ENCODE assay signal across 8 cellular contexts in the genomic region with DNA sequence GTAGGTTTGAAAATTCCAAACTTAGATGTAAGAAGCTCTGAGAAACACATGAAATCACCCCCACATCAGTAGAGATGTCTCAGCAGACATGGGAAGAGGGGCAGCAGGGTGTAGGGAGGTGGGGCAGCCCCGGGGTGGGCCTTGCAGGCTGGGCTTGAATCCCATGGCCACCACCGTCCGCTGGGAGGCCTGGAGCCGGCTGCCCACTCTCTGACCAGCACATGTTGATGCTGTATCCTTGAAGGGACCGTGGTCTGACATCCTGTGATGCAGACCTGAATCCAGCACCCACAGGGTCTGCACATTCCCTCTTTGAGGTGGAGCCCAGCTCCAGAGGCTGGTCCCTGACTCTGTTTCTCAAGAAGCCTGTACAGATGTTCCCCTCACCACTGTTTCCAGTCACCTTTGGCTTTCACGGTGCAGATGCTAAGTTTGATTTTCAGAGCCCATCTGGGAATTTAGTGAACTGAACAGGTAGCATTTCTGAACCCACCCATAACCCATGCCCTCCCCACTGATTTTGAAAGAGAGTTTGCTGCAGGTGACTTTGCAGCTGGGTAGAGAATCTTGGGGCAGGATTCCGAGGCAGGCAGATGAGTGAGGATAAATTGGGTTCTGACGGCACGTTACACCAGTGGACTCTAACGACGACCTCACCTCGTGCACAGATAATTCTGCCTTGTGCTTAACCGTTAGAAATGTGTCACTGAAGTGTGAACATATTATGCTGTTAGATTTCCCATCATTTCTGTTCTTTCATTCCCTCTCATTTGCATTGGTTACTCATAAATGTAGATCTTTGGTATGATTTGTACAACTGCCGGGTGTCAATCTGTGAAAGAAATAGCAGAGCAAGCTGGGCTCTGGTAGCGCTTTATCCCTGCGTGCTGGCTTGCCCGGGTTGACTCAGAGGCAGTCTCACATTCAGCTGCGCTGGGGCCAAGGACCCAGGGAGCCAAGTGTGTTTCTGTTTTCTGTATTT.
DNase-seq lines count a peak whose midpoint lies in the region; ATAC-seq and TF ChIP-seq lines count a peak whose summit lies in the region.

No MANE protein-coding gene starts in this region.

- no peak overlapping the region for H3K4me3 ChIP-seq in tibial artery

- TF ChIP-seq CTCF in tibial artery (IDR thresholded peaks at IDR 0.05): no peak

- DNase-seq in activated T-cell treated with anti-CD3 and anti-CD28 coated beads for 24 hours (ENCODE audit: low read depth) (peak; percentile 77), NOMO-1 treated with dmso at 0.1 percent for 144 hours (lab: John Stamatoyannopoulos, UW; ENCODE audit: unreplicated experiment) (no peak), tibial artery (no peak), NCI-H1417 (lab: John Stamatoyannopoulos, UW) (no peak), LoVo (ENCODE audit: low spot score) (no peak)
- DNase-seq in stimulated activated CD4-positive, alpha-beta T cell treated with anti-CD3 and anti-CD28 coated beads, Interleukin-15, amount 100 ng/mL, for 24 hours: peak; percentile 89

- ATAC-seq in GM19351 (IDR thresholded peaks at IDR 0.05; ENCODE audit: unreplicated experiment) (peak; percentile 80), HG03342 (IDR thresholded peaks at IDR 0.05; ENCODE audit: unreplicated experiment) (peak; percentile 73)

- no peak overlapping the region for H3K27ac ChIP-seq in tibial artery

- intact Hi-C loops in tibial artery (cut with DNase I; ENCODE audit: low total_unique reads): no loop called here

- H3K9me3 ChIP-seq in tibial artery: no peaks in the 10 kb centered on the region

- peaks cover 0 to 3% of the 10 kb centered on the region in 2 donors for H3K27me3 ChIP-seq in tibial artery

- H3K36me3 ChIP-seq in tibial artery: no peaks in the 10 kb centered on the region

- no peaks in the 10 kb centered on the region for H3K4me1 ChIP-seq in tibial artery

Comparison
In these comparisons a context has a peak if more than half of its experiments do, and no peak if none do; other contexts are left out.
1. DNase-seq: peak in activated T-cell treated with anti-CD3 and anti-CD28 coated beads for 24 hours (single experiment) and stimulated activated CD4-positive, alpha-beta T cell treated with anti-CD3 and anti-CD28 coated beads, Interleukin-15, amount 100 ng/mL, for 24 hours (single experiment); none in NOMO-1 treated with dmso at 0.1 percent for 144 hours (single experiment), tibial artery (0 of 2), NCI-H1417 (0 of 3) and LoVo (single experiment).